9 cellular contexts compared by ENCODE assay signal in the genomic region with DNA sequence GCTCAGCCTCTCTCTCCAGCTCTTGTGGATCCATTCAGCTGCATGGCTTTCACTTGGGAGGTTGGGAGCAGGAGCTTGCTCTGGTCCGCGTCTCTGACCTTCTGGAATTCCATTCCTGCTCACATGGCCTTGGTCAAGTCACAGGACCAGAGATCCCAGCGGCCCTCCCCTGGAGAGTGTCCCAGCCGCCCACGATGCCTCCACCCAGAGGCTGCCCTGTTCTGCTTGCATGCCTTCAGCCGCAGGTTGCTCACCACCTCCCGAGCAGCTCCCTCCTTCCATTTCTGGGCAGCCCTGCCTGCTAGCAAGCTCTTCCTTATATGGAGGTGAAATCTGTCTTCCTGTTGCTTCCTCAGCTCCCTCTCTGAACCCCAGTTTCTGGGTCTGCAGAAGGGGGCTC. TPM values are rescaled to one million over a fixed set of nuclear protein-coding genes. Genes with fewer than 3 reads are reported as not detected.
DNase-seq lines count a peak whose midpoint lies in the region; FAIRE-seq and TF ChIP-seq lines count a peak whose summit lies in the region.
"Had no signal": no experiment of that assay in that cellular context is flagged by ENCODE, and none has a peak within 500 bp of the region (broad histone marks: within the 10 kb centered on the region; RNA-seq: fewer than 3 reads in every experiment).

No MANE protein-coding gene starts in this region.

- TF ChIP-seq CTCF in AG10803 (conservative IDR thresholded peaks at IDR 0.05; ENCODE audit: low read length) (no peak), fibroblast of the aortic adventitia (IDR thresholded peaks at IDR 0.05; ENCODE audit: insufficient read depth, low read length) (no peak)

- H3K4me3 ChIP-seq in AG10803 (ENCODE audit: low read length) (no peak overlapping the region), fibroblast of the aortic adventitia (ENCODE audit: low read depth, low read length) (no peak overlapping the region)

- DNase-seq in AG10803 (ENCODE audit: low read depth) (peak; percentile 54), RPMI7951 (ENCODE audit: low read depth) (peak; percentile 26), fibroblast of the aortic adventitia (ENCODE audit: low read depth) (peak; percentile 61), occipital lobe (lab: John Stamatoyannopoulos, UW) (peak; percentile 32), NCI-H446 treated with DMSO at 0.1 percent for 48 hours (lab: John Stamatoyannopoulos, UW) (no peak), HTR-8/SVneo (ENCODE audit: insufficient read length, low spot score) (no peak), middle frontal gyrus (ENCODE audit: extremely low spot score, low spot score) (no peak)
- no peak for DNase-seq in stimulated activated naive CD4-positive, alpha-beta T cell treated with Interleukin-2 at 50 U/mL for 16 hours (lab: John Stamatoyannopoulos, UW)
- DNase-seq: activated naive CD8-positive, alpha-beta T cell treated with anti-CD3 and anti-CD28 coated beads for 36 hours had no signal

- no peak for FAIRE-seq in HTR-8/SVneo (lab: Jason Lieb, UNC)

RNA-seq across cellular contexts. Expression of gene RAI1, which starts 32.6 kb away (rescaled TPM):
- 2.8 and 3.2 TPM in 2 replicates for total RNA-seq in RPMI7951 (2014; rRNA removed; shearing (Covaris generic))
- total RNA-seq in fibroblast of the aortic adventitia (ENCODE audit: low replicate concordance) = 7.5 and 9.1 TPM in 2 replicates
- total RNA-seq in occipital lobe = 14.3 TPM

Comparison
In these comparisons a context has a peak if more than half of its experiments do, and no peak if none do; other contexts are left out.
1. DNase-seq: peak in AG10803 (single experiment), RPMI7951 (single experiment), fibroblast of the aortic adventitia (single experiment) and occipital lobe (single experiment); none in stimulated activated naive CD4-positive, alpha-beta T cell treated with Interleukin-2 at 50 U/mL for 16 hours (single experiment), NCI-H446 treated with DMSO at 0.1 percent for 48 hours (single experiment), HTR-8/SVneo (single experiment) and middle frontal gyrus (single experiment).